ENCODE assay signal across 14 cellular contexts in the genomic region with DNA sequence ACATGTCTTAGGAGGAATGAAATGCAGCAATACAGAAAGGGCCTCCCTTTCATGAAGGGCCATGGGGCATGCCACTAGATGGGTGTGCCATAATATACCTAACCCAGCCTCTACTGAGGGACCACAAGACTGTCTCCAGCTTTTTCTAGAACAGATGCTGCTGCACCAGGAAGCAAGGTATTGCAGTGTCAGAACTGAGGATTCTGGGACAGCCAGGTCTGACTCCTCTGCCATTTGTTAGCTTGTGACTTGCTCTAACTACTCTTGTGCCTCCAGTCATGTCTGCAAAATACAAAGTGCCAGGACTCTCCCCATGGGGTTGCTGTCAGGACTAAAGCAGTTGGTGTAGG. TPM values are rescaled to one million over a fixed set of nuclear protein-coding genes. Genes with fewer than 3 reads are reported as not detected.
A peak's percentile ranks its signal among the peaks of the same experiment; 100 is the strongest.
DNase-seq lines count a peak whose midpoint lies in the region; ATAC-seq and TF ChIP-seq lines count a peak whose summit lies in the region.
"Had no signal": no experiment of that assay in that cellular context is flagged by ENCODE, and none has a peak within 500 bp of the region (broad histone marks: within the 10 kb centered on the region; RNA-seq: fewer than 3 reads in every experiment).

No MANE protein-coding gene starts in this region.

- TF ChIP-seq CTCF in HCT116 (IDR thresholded peaks at IDR 0.05 in 2 of 3, conservative IDR thresholded peaks at IDR 0.05 in 1 of 3; ENCODE audit: borderline replicate concordance in 1 of 3, insufficient read depth in 1 of 3, low read depth in 2 of 3, low read length in 2 of 3), result no peak

- H3K9me2 ChIP-seq in HCT116 (ENCODE audit: insufficient read depth), result no peaks in the 10 kb centered on the region

- H3K79me2 ChIP-seq in HCT116 (ENCODE audit: insufficient read depth, low read length), result no peaks in the 10 kb centered on the region

- H4K20me1 ChIP-seq in HCT116 (ENCODE audit: insufficient read depth), result no peaks in the 10 kb centered on the region
- H4K20me1 ChIP-seq: BLaER1 had no signal

- no peaks in the 10 kb centered on the region for H3K27me3 Mint-ChIP-seq in activated CD8-positive, alpha-beta memory T cell treated with anti-CD3 and anti-CD28 coated beads, Interleukin-2, amount 10 ng/mL, durations not matched to agents 7 days and 5 days
- H3K27me3 Mint-ChIP-seq in T-helper 2 cell treated with Interferon-gamma antibody and Interleukin-4, amounts not matched to agents 5 μg/mL and 100 μg/mL, for 36 hours (ENCODE audit: low read depth), result no peaks in the 10 kb centered on the region
- no peaks in the 10 kb centered on the region for H3K27me3 Mint-ChIP-seq in activated T-cell treated with anti-CD3 and anti-CD28 coated beads, Interleukin-2, amount 50 U/mL, for 24 hours
- H3K27me3 Mint-ChIP-seq: CD4-positive, alpha-beta memory T cell had no signal

- no peak overlapping the region for H3K27ac Mint-ChIP-seq in activated CD8-positive, alpha-beta memory T cell treated with anti-CD3 and anti-CD28 coated beads, Interleukin-2, amount 10 ng/mL, durations not matched to agents 7 days and 5 days
- no peak overlapping the region for H3K27ac Mint-ChIP-seq in T-helper 2 cell treated with Interferon-gamma antibody and Interleukin-4, amounts not matched to agents 5 μg/mL and 100 μg/mL, for 36 hours
- no peak overlapping the region for H3K27ac Mint-ChIP-seq in activated T-cell treated with anti-CD3 and anti-CD28 coated beads, Interleukin-2, amount 50 U/mL, for 24 hours
- H3K27ac Mint-ChIP-seq: H9 had no signal

- no peak for ATAC-seq in activated CD8-positive, alpha-beta memory T cell treated with anti-CD3 and anti-CD28 coated beads, Interleukin-2, amount 10 ng/mL, durations not matched to agents 7 days and 5 days
- ATAC-seq in HCT116 (0 out of 2 replicates have a peak, but pooled peaks have one; percentile 18), esophagus mucosa (peak; percentile 23)

- H3K9ac ChIP-seq in HCT116 (ENCODE audit: low read length), result no peak overlapping the region
- H3K9ac ChIP-seq: BLaER1 had no signal

- peaks cover 32 to 49% of the 10 kb centered on the region in 2 experiments for H3K36me3 ChIP-seq in HCT116 (ENCODE audit: control insufficient read depth in 1 of 2, insufficient read depth in 2 of 2, low read length in 2 of 2)

- no peak overlapping the region for H3K4me3 ChIP-seq in HCT116 (replicated peaks in 1 of 2; ENCODE audit: low read depth in 1 of 2, low read length in 2 of 2)
- H3K4me3 ChIP-seq: BLaER1 had no signal

- no peaks in the 10 kb centered on the region for H3K27me3 ChIP-seq in HCT116 (ENCODE audit: insufficient read depth, low read length)
- H3K27me3 ChIP-seq: BLaER1 had no signal

- peak; percentile 10 for DNase-seq in activated CD8-positive, alpha-beta memory T cell treated with anti-CD3 and anti-CD28 coated beads, Interleukin-2, amount 50 U/mL, for 48 hours
- no peak for DNase-seq in activated CD8-positive, alpha-beta memory T cell treated with anti-CD3 and anti-CD28 coated beads, Interleukin-2, amount 10 ng/mL, durations not matched to agents 7 days and 5 days
- DNase-seq in HCT116 (ENCODE audit: low read depth, low spot score) (no peak), NCI-H82 (lab: John Stamatoyannopoulos, UW) (no peak)
- DNase-seq in T-helper 2 cell treated with Interferon-gamma antibody and Interleukin-4, amounts not matched to agents 5 μg/mL and 100 μg/mL, for 36 hours (ENCODE audit: low spot score), result no peak
- no peak for DNase-seq in activated T-cell treated with anti-CD3 and anti-CD28 coated beads, Interleukin-2, amount 50 U/mL, for 24 hours
- DNase-seq: 8988T; CD4-positive, alpha-beta memory T cell; DMS79 treated with DMSO at 0.1 percent for 48 hours; GF-D8; H9 had no signal

- POLR2A ChIA-PET in HCT116 (lab: Charles Lee), result no interaction called here

- no peak for TF ChIP-seq POLR2A in HCT116 (IDR thresholded peaks at IDR 0.05; ENCODE audit: borderline replicate concordance, extremely low read depth, insufficient read depth, insufficient read length)

- H3K9me3 ChIP-seq in HCT116 (ENCODE audit: control insufficient read depth in 1 of 2, insufficient read depth in 1 of 2, low read depth in 1 of 2, low read length in 2 of 2), result no peaks in the 10 kb centered on the region
- H3K9me3 ChIP-seq: BLaER1 had no signal

- RAD21 ChIA-PET in HCT116 (lab: Charles Lee; ENCODE audit: low non-redundant PET in 1 of 2, low total read pairs in 2 of 2, uncharacterized antibody in 2 of 2, unreplicated experiment in 2 of 2), result no interaction called here

- intact Hi-C loops in HCT116 (cut with micrococcal nuclease), result no loop called here

- H3K4me1 ChIP-seq in HCT116 (ENCODE audit: control insufficient read depth in 1 of 2, insufficient read depth in 2 of 2, low read length in 2 of 2), result peaks cover 9 to 17% of the 10 kb centered on the region in 2 experiments
- H3K4me1 ChIP-seq: BLaER1 had no signal

- no peaks in the 10 kb centered on the region for H3K9me3 Mint-ChIP-seq in activated CD8-positive, alpha-beta memory T cell treated with anti-CD3 and anti-CD28 coated beads, Interleukin-2, amount 10 ng/mL, durations not matched to agents 7 days and 5 days (ENCODE audit: low read depth)
- no peaks in the 10 kb centered on the region for H3K9me3 Mint-ChIP-seq in T-helper 2 cell treated with Interferon-gamma antibody and Interleukin-4, amounts not matched to agents 5 μg/mL and 100 μg/mL, for 36 hours
- H3K9me3 Mint-ChIP-seq in activated T-cell treated with anti-CD3 and anti-CD28 coated beads, Interleukin-2, amount 50 U/mL, for 24 hours, result no peaks in the 10 kb centered on the region
- H3K9me3 Mint-ChIP-seq: H9 had no signal

- no peak overlapping the region for H2AFZ ChIP-seq in HCT116 (ENCODE audit: low read depth, low read length, poor library complexity, severe bottlenecking)

- H3K4me1 Mint-ChIP-seq in activated CD8-positive, alpha-beta memory T cell treated with anti-CD3 and anti-CD28 coated beads, Interleukin-2, amount 10 ng/mL, durations not matched to agents 7 days and 5 days, result no peaks in the 10 kb centered on the region
- H3K4me1 Mint-ChIP-seq in T-helper 2 cell treated with Interferon-gamma antibody and Interleukin-4, amounts not matched to agents 5 μg/mL and 100 μg/mL, for 36 hours (ENCODE audit: low read depth), result no peaks in the 10 kb centered on the region
- no peaks in the 10 kb centered on the region for H3K4me1 Mint-ChIP-seq in activated T-cell treated with anti-CD3 and anti-CD28 coated beads, Interleukin-2, amount 50 U/mL, for 24 hours (ENCODE audit: low read depth)
- H3K4me1 Mint-ChIP-seq: CD14-positive monocyte, H9 had no signal

- no peak for TF ChIP-seq RAD21 in HCT116 (IDR thresholded peaks at IDR 0.05; ENCODE audit: low read depth)

- peaks cover 41% of the 10 kb centered on the region for H3K36me3 Mint-ChIP-seq in activated CD8-positive, alpha-beta memory T cell treated with anti-CD3 and anti-CD28 coated beads, Interleukin-2, amount 10 ng/mL, durations not matched to agents 7 days and 5 days
- peaks cover 54% of the 10 kb centered on the region for H3K36me3 Mint-ChIP-seq in T-helper 2 cell treated with Interferon-gamma antibody and Interleukin-4, amounts not matched to agents 5 μg/mL and 100 μg/mL, for 36 hours (ENCODE audit: low read depth)
- H3K36me3 Mint-ChIP-seq in activated T-cell treated with anti-CD3 and anti-CD28 coated beads, Interleukin-2, amount 50 U/mL, for 24 hours (ENCODE audit: low read depth), result peaks cover 90% of the 10 kb centered on the region

- no peak overlapping the region for H3K4me3 Mint-ChIP-seq in activated CD8-positive, alpha-beta memory T cell treated with anti-CD3 and anti-CD28 coated beads, Interleukin-2, amount 10 ng/mL, durations not matched to agents 7 days and 5 days
- H3K4me3 Mint-ChIP-seq in T-helper 2 cell treated with Interferon-gamma antibody and Interleukin-4, amounts not matched to agents 5 μg/mL and 100 μg/mL, for 36 hours, result no peak overlapping the region
- no peak overlapping the region for H3K4me3 Mint-ChIP-seq in activated T-cell treated with anti-CD3 and anti-CD28 coated beads, Interleukin-2, amount 50 U/mL, for 24 hours
- H3K4me3 Mint-ChIP-seq: CD14-positive monocyte; CD4-positive, alpha-beta memory T cell; H9 had no signal

- no TSS peak for BruUV-seq in HCT116 (replicated peaks; lab: Mats Ljungman, UMichigan)

- H3K4me2 ChIP-seq in HCT116 (ENCODE audit: low read length), result no peak overlapping the region
- H3K4me2 ChIP-seq: BLaER1 had no signal

- CTCF ChIA-PET in activated CD8-positive, alpha-beta memory T cell treated with anti-CD3 and anti-CD28 coated beads, Interleukin-2, amount 10 ng/mL, durations not matched to agents 7 days and 5 days (lab: Charles Lee), result no interaction called here
- CTCF ChIA-PET in HCT116 (lab: Charles Lee), result no interaction called here

- H3K27ac ChIP-seq in HCT116 (ENCODE audit: low read depth, low read length), result no peak overlapping the region; the same call in 1 of the 2 replicates
- H3K27ac ChIP-seq: BLaER1 had no signal

TF ChIP-seq in HCT116, 20 proteins besides CTCF, POLR2A, EP300 and RAD21 (continues in another document):
- TF ChIP-seq ELF1 (IDR thresholded peaks at IDR 0.05; ENCODE audit: borderline replicate concordance, low read depth) (no peak), JUND (IDR thresholded peaks at IDR 0.05) (no peak), EZH2phosphoT487 (IDR thresholded peaks at IDR 0.05; ENCODE audit: borderline replicate concordance) (no peak), EZH2 (IDR thresholded peaks at IDR 0.05) (no peak), ZFX (IDR thresholded peaks at IDR 0.05) (no peak), CBX3 (IDR thresholded peaks at IDR 0.05; ENCODE audit: low read depth) (no peak), CEBPB (IDR thresholded peaks at IDR 0.05; ENCODE audit: low read depth) (no peak), SP1 (IDR thresholded peaks at IDR 0.05; ENCODE audit: low read depth) (no peak)

RNA-seq across cellular contexts. Expression of gene HIRA, which starts 53.2 kb away (rescaled TPM):
- 10 to 100 TPM; 57.8 to 67.0 TPM for total RNA-seq in activated CD8-positive, alpha-beta memory T cell treated with anti-CD3 and anti-CD28 coated beads, Interleukin-2, amount 10 ng/mL, durations not matched to agents 7 days and 5 days
- 30.6 TPM for total RNA-seq in HCT116 (2021; ENCODE audit: unreplicated experiment)
- 16.8 and 18.4 TPM in 2 replicates for polyA plus RNA-seq in HCT116 (2012)
- 15.8 TPM for total RNA-seq in esophagus mucosa

RNA-seq across cellular contexts. Expression of gene MRPL40, which starts 54.0 kb away (rescaled TPM):
- 10 to 100 TPM; 27.0 to 32.4 TPM for total RNA-seq in activated CD8-positive, alpha-beta memory T cell treated with anti-CD3 and anti-CD28 coated beads, Interleukin-2, amount 10 ng/mL, durations not matched to agents 7 days and 5 days
- 40.1 TPM for total RNA-seq in HCT116 (2021; ENCODE audit: unreplicated experiment)
- 37.9 and 47.4 TPM in 2 replicates for polyA plus RNA-seq in HCT116 (2012)
- 26.4 TPM for total RNA-seq in esophagus mucosa
